ENCODE assay signal across 8 cellular contexts in the genomic region with DNA sequence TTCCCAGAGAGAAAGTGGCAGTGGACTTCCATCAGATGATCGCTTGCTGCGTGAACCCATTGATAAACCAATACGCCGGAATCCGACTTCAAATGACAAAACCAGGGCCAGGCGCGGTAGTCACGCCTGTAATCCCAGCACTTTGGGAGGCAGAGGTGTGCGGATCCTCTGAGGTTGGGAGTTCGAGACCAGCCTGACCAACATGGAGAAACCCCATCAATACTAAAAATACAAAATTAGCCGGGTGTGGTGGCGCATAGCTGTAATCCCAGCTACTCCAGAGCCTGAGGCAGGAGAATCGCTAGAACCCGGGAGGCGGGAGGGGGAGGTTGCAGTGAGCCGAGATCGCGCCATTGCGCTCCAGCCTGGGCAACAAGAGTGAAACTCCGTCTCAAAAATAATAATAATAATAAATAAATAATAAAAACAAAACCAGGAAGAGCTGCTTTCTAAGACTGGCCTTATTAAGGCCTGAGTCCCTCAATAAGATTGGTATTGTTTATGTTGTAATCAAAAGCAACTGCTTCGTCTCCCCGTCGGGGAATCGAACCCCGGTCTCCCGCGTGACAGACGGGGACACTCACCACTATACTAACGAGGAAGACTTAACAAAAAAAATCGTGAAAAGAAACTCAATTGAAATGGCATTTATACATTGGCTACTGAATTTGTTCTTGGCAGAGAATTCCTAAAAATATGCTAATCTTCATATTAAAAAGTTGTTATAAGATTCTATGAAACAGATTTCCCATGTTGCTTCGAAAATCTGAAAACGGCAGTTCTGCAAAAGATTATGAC.
DNase-seq lines count a peak whose midpoint lies in the region; ATAC-seq and TF ChIP-seq lines count a peak whose summit lies in the region.

No MANE protein-coding gene starts in this region.

- no peaks in the 10 kb centered on the region for H3K9me3 ChIP-seq in neural cell (ENCODE audit: low read length)

- no peak for ATAC-seq in esophagus mucosa
- no peak for ATAC-seq in HG03521 (IDR thresholded peaks at IDR 0.05; ENCODE audit: unreplicated experiment)

- H3K4me2 ChIP-seq in neural cell (ENCODE audit: low read length) = no peak overlapping the region

- no peak overlapping the region for H3K9ac ChIP-seq in neural cell (ENCODE audit: low read length)

- no peak overlapping the region for H3K27ac ChIP-seq in neural cell (ENCODE audit: low read length)

- peak; percentile 66 for DNase-seq in activated effector memory CD4-positive, alpha-beta T cell treated with anti-CD3 and anti-CD28 coated beads, Interleukin-2, amount 50 U/mL, for 16 hours
- DNase-seq in activated effector memory CD4-positive, alpha-beta T cell treated with Interleukin-2 at 50 U/mL for 16 hours = no peak
- DNase-seq in NCI-H82 treated with DMSO at 0.1 percent for 48 hours (lab: John Stamatoyannopoulos, UW; ENCODE audit: unreplicated experiment) = peak; percentile 33
- peak; percentile 16 for DNase-seq in astrocyte of the cerebellum (ENCODE audit: low read depth)
- no peak for DNase-seq in NOMO-1 (lab: John Stamatoyannopoulos, UW; ENCODE audit: unreplicated experiment in 2 of 2)

- no peaks in the 10 kb centered on the region for H3F3A ChIP-seq in neural cell (ENCODE audit: insufficient read depth, low read length, poor library complexity, severe bottlenecking)

- no peak overlapping the region for H3K4me3 ChIP-seq in astrocyte of the cerebellum (ENCODE audit: low read depth, low read length)
- peak overlapping the region; percentile 3 for H3K4me3 ChIP-seq in neural cell (ENCODE audit: low read length)

- peaks cover 11% of the 10 kb centered on the region for H3K27me3 ChIP-seq in neural cell (ENCODE audit: insufficient read depth, low read depth, low read length)

- no peak for TF ChIP-seq EP300 in neural cell (conservative IDR thresholded peaks at IDR 0.05; ENCODE audit: poor library complexity, severe bottlenecking)

- TF ChIP-seq CTCF in astrocyte of the cerebellum (IDR thresholded peaks at IDR 0.05; ENCODE audit: low read depth, low read length, missing control alignments) = no peak
- no peak for TF ChIP-seq CTCF in neural cell (IDR thresholded peaks at IDR 0.05; ENCODE audit: poor library complexity, severe bottlenecking)

- no peak for TF ChIP-seq RAD21 in neural cell (conservative IDR thresholded peaks at IDR 0.05)

- H2AFZ ChIP-seq in neural cell (ENCODE audit: low read depth, low read length) = no peak overlapping the region

- H3K36me3 ChIP-seq in neural cell (ENCODE audit: insufficient read depth, low read length) = no peaks in the 10 kb centered on the region

- H3K79me2 ChIP-seq in neural cell (replicated peaks; ENCODE audit: insufficient read depth, low read length) = no peaks in the 10 kb centered on the region

- no peaks in the 10 kb centered on the region for H3K9me2 ChIP-seq in neural cell (ENCODE audit: insufficient read depth, low read length)

- no peaks in the 10 kb centered on the region for H4K20me1 ChIP-seq in neural cell (ENCODE audit: insufficient read depth)

- in situ Hi-C loops in astrocyte of the cerebellum (cut with HindIII; ENCODE audit: low sequenced_read_pairs) = no loop called here

TF ChIP-seq in neural cell, 6 proteins besides CTCF, POLR2A, EP300 and RAD21:
- no peak for TF ChIP-seq POLR2AphosphoS5 (IDR thresholded peaks at IDR 0.05)
- TF ChIP-seq TAF1 (IDR thresholded peaks at IDR 0.05; ENCODE audit: low read depth) = no peak
- TF ChIP-seq, protein P1, sequence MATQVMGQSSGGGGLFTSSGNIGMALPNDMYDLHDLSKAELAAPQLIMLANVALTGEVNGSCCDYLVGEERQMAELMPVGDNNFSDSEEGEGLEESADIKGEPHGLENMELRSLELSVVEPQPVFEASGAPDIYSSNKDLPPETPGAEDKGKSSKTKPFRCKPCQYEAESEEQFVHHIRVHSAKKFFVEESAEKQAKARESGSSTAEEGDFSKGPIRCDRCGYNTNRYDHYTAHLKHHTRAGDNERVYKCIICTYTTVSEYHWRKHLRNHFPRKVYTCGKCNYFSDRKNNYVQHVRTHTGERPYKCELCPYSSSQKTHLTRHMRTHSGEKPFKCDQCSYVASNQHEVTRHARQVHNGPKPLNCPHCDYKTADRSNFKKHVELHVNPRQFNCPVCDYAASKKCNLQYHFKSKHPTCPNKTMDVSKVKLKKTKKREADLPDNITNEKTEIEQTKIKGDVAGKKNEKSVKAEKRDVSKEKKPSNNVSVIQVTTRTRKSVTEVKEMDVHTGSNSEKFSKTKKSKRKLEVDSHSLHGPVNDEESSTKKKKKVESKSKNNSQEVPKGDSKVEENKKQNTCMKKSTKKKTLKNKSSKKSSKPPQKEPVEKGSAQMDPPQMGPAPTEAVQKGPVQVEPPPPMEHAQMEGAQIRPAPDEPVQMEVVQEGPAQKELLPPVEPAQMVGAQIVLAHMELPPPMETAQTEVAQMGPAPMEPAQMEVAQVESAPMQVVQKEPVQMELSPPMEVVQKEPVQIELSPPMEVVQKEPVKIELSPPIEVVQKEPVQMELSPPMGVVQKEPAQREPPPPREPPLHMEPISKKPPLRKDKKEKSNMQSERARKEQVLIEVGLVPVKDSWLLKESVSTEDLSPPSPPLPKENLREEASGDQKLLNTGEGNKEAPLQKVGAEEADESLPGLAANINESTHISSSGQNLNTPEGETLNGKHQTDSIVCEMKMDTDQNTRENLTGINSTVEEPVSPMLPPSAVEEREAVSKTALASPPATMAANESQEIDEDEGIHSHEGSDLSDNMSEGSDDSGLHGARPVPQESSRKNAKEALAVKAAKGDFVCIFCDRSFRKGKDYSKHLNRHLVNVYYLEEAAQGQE (IDR thresholded peaks at IDR 0.05; ENCODE audit: borderline replicate concordance) = no peak
- no peak for TF ChIP-seq MXI1 (conservative IDR thresholded peaks at IDR 0.05; ENCODE audit: poor library complexity, severe bottlenecking)
- no peak for TF ChIP-seq EZH2 (IDR thresholded peaks at IDR 0.05; ENCODE audit: borderline replicate concordance, insufficient read depth, low read length, poor library complexity, severe bottlenecking)
- TF ChIP-seq SMC3 (conservative IDR thresholded peaks at IDR 0.05; ENCODE audit: poor library complexity) = no peak

Comparison
In these comparisons a context has a peak if more than half of its experiments do, and no peak if none do; other contexts are left out.
1. DNase-seq: peak in activated effector memory CD4-positive, alpha-beta T cell treated with anti-CD3 and anti-CD28 coated beads, Interleukin-2, amount 50 U/mL, for 16 hours (single experiment), NCI-H82 treated with DMSO at 0.1 percent for 48 hours (single experiment) and astrocyte of the cerebellum (single experiment); none in activated effector memory CD4-positive, alpha-beta T cell treated with Interleukin-2 at 50 U/mL for 16 hours (single experiment) and NOMO-1 (0 of 2).